Comparison of ENCODE assay signal across 14 cellular contexts in the genomic region with DNA sequence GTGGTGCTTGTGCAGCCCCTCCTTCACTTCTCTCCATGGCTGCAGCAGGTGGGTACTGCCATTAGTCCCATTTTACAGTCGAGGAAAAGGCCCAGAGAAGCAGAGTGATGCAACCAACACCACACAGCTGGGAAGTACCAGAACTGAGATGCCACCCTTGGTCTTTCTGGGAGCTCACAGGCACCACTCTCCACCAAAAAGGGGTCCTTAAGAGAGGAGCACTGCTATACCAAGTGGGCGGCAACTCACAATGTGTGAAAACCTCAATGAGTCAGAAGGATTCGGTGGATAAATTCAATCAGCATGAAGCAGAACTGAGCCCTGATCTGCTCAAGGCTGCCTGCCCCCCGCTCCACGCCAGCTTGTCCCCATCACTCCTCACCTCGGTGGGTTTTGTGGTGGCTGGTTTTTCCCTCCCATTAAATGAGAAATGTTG.
DNase-seq lines count a peak whose midpoint lies in the region; ATAC-seq and TF ChIP-seq lines count a peak whose summit lies in the region.
"Had no signal": no experiment of that assay in that cellular context is flagged by ENCODE, and none has a peak within 500 bp of the region (broad histone marks: within the 10 kb centered on the region; RNA-seq: fewer than 3 reads in every experiment).

No MANE protein-coding gene starts in this region.

- DNase-seq in activated T-helper 2 cell treated with anti-CD3 and anti-CD28 coated beads, Interferon-gamma antibody, Interleukin-2, Interleukin-4, amounts not matched to agents 10 μg/mL and 5 μg/mL and 100 μg/mL, durations not matched to agents 14 hours and 24 hours and 36 hours (ENCODE audit: low spot score), result peak; percentile 3
- DNase-seq in stimulated activated CD4-positive, alpha-beta T cell treated with anti-CD3 and anti-CD28 coated beads, TNF-alpha, amount 100 ng/mL, for 24 hours (ENCODE audit: low read depth in 3 of 3), result peak; percentile 11 to 59 (median 27)
- no peak for DNase-seq in DMS153 treated with DMSO at 0.1 percent for 48 hours (lab: John Stamatoyannopoulos, UW; ENCODE audit: unreplicated experiment)
- no peak for DNase-seq in DMS153 (lab: John Stamatoyannopoulos, UW)
- no peak for DNase-seq in mucosa of descending colon
- DNase-seq: Calu3, HCEC 1CT, NCI-H1092 treated with DMSO at 0.1 percent for 48 hours, NCI-H526 treated with DMSO at 0.1 percent for 48 hours, upper lobe of left lung had no signal

- TF ChIP-seq CTCF in mucosa of descending colon (IDR thresholded peaks at IDR 0.05), result no peak

- no peak overlapping the region for H3K4me3 Mint-ChIP-seq in activated T-helper 2 cell treated with anti-CD3 and anti-CD28 coated beads, Interferon-gamma antibody, Interleukin-2, Interleukin-4, amounts not matched to agents 10 μg/mL and 5 μg/mL and 100 μg/mL, durations not matched to agents 14 hours and 24 hours and 36 hours (ENCODE audit: low read depth)
- H3K4me3 Mint-ChIP-seq: nephron had no signal

- ATAC-seq in GM18867 (IDR thresholded peaks at IDR 0.05; ENCODE audit: unreplicated experiment), result peak; percentile 77
- ATAC-seq in GM21825 (IDR thresholded peaks at IDR 0.05; ENCODE audit: unreplicated experiment), result peak; percentile 50
- no peak for ATAC-seq in mucosa of descending colon
- ATAC-seq in HG03469 (IDR thresholded peaks at IDR 0.05; ENCODE audit: unreplicated experiment), result no peak

- no peaks in the 10 kb centered on the region for H3K4me1 ChIP-seq in mucosa of descending colon (ENCODE audit: low read depth)

- no peaks in the 10 kb centered on the region for H3K9me3 Mint-ChIP-seq in activated T-helper 2 cell treated with anti-CD3 and anti-CD28 coated beads, Interferon-gamma antibody, Interleukin-2, Interleukin-4, amounts not matched to agents 10 μg/mL and 5 μg/mL and 100 μg/mL, durations not matched to agents 14 hours and 24 hours and 36 hours

- H3K9me3 ChIP-seq in mucosa of descending colon, result no peaks in the 10 kb centered on the region
- H3K9me3 ChIP-seq: upper lobe of left lung had no signal

- no peak overlapping the region for H3K4me3 ChIP-seq in mucosa of descending colon
- H3K4me3 ChIP-seq: upper lobe of left lung had no signal

- no peak overlapping the region for H3K27ac Mint-ChIP-seq in activated T-helper 2 cell treated with anti-CD3 and anti-CD28 coated beads, Interferon-gamma antibody, Interleukin-2, Interleukin-4, amounts not matched to agents 10 μg/mL and 5 μg/mL and 100 μg/mL, durations not matched to agents 14 hours and 24 hours and 36 hours

- H3K4me1 Mint-ChIP-seq in activated T-helper 2 cell treated with anti-CD3 and anti-CD28 coated beads, Interferon-gamma antibody, Interleukin-2, Interleukin-4, amounts not matched to agents 10 μg/mL and 5 μg/mL and 100 μg/mL, durations not matched to agents 14 hours and 24 hours and 36 hours (ENCODE audit: low read depth), result peaks cover 16% of the 10 kb centered on the region

- intact Hi-C loops in activated T-helper 2 cell treated with anti-CD3 and anti-CD28 coated beads, Interferon-gamma antibody, Interleukin-2, Interleukin-4, amounts not matched to agents 10 μg/mL and 5 μg/mL and 100 μg/mL, durations not matched to agents 14 hours and 24 hours and 36 hours (cut with micrococcal nuclease), result loop anchor here (2.0 kb wide), 1 partner anchor 76 kb away; no protein-coding TSS in a partner anchor
- intact Hi-C loops in mucosa of descending colon (cut with DNase I, micrococcal nuclease), result no loop called here

- no peaks in the 10 kb centered on the region for H3K36me3 Mint-ChIP-seq in activated T-helper 2 cell treated with anti-CD3 and anti-CD28 coated beads, Interferon-gamma antibody, Interleukin-2, Interleukin-4, amounts not matched to agents 10 μg/mL and 5 μg/mL and 100 μg/mL, durations not matched to agents 14 hours and 24 hours and 36 hours (ENCODE audit: low read depth)

- no peaks in the 10 kb centered on the region for H3K36me3 ChIP-seq in mucosa of descending colon (ENCODE audit: low read depth)
- H3K36me3 ChIP-seq: upper lobe of left lung had no signal

- no peaks in the 10 kb centered on the region for H3K27me3 Mint-ChIP-seq in activated T-helper 2 cell treated with anti-CD3 and anti-CD28 coated beads, Interferon-gamma antibody, Interleukin-2, Interleukin-4, amounts not matched to agents 10 μg/mL and 5 μg/mL and 100 μg/mL, durations not matched to agents 14 hours and 24 hours and 36 hours (ENCODE audit: low read depth)

Comparison
In these comparisons a context has a peak if more than half of its experiments do, and no peak if none do; other contexts are left out.
1. ATAC-seq: peak in GM18867 (single experiment) and GM21825 (single experiment); none in mucosa of descending colon (single experiment) and HG03469 (single experiment).
2. DNase-seq: peak in activated T-helper 2 cell treated with anti-CD3 and anti-CD28 coated beads, Interferon-gamma antibody, Interleukin-2, Interleukin-4, amounts not matched to agents 10 μg/mL and 5 μg/mL and 100 μg/mL, durations not matched to agents 14 hours and 24 hours and 36 hours (single experiment) and stimulated activated CD4-positive, alpha-beta T cell treated with anti-CD3 and anti-CD28 coated beads, TNF-alpha, amount 100 ng/mL, for 24 hours (3 of 3); none in DMS153 treated with DMSO at 0.1 percent for 48 hours (single experiment), DMS153 (single experiment) and mucosa of descending colon (0 of 3).